In the genomic region with DNA sequence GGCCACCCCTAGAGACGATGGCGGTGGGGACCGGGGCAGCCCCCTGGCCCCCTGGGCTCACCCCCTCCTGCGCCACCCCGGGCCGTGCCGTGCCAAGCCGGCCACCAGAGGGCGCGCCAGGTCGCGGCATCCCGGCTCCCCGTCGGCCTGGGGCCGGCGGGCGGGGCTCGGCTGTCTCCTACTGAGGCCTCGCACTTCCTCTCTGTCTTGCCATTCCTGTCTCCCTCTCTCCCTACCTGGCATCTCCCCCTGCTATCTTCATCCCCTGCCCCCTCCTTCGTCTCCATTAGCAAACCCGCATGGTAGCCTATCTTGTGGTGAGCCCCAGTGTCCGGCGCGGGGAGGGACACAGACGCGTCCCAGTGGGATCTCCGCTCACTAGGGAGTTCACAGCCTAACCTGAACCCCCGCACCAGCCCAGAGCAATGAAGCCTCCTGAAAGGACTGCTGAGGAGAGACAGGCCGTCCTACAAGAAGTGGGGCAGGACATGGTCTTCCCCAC, we compare ENCODE assay signal across 8 cellular contexts. TPM values are rescaled to one million over a fixed set of nuclear protein-coding genes. Genes with fewer than 3 reads are reported as not detected.
A peak's percentile ranks its signal among the peaks of the same experiment; 100 is the strongest.
DNase-seq lines count a peak whose midpoint lies in the region; ATAC-seq and TF ChIP-seq lines count a peak whose summit lies in the region.

No MANE protein-coding gene starts in this region.

- H3K9me3 ChIP-seq in HUES6 (ENCODE audit: control insufficient read depth, insufficient read depth, low read depth, low read length) = no peaks in the 10 kb centered on the region
- no peaks in the 10 kb centered on the region for H3K9me3 ChIP-seq in gastroesophageal sphincter

- H3K27ac Mint-ChIP-seq in Calu3 (ENCODE audit: unreplicated experiment) = peak overlapping the region; percentile 38

- intact Hi-C loops in Calu3 (cut with micrococcal nuclease; ENCODE audit: unreplicated experiment) = loop anchor here (1.0 to 5.0 kb wide), 3 partner anchors 117 to 192 kb away; no protein-coding TSS in a partner anchor

- BruUV-seq in Calu3 (replicated peaks; lab: Mats Ljungman, UMichigan) = no TSS peak

- CTCF ChIA-PET in Calu3 (lab: Charles Lee) = interaction anchor here (0.6 to 1.3 kb wide), 3 partner anchors 13 to 146 kb away, joined by 3 to 8 read pairs (median 4); no protein-coding TSS in a partner anchor

- no peak for TF ChIP-seq POLR2A in gastroesophageal sphincter (IDR thresholded peaks at IDR 0.05)

- peak; percentile 92 for DNase-seq in Calu3
- DNase-seq in SHP77 treated with DMSO at 0.1 percent for 48 hours (lab: John Stamatoyannopoulos, UW) = peak; percentile 3
- peak; percentile 48 for DNase-seq in activated gamma-delta T cell treated with anti-CD3 and anti-CD28 coated beads, Interleukin-2, amount 50 U/mL, for 16 hours (ENCODE audit: low read depth)
- DNase-seq in nucleus accumbens (lab: John Stamatoyannopoulos, UW) = peak in 50 of 56 donors; percentile 8 to 84 (median 49)
- DNase-seq in superior temporal gyrus (ENCODE audit: extremely low spot score) = peak; percentile 72

- H3K27me3 Mint-ChIP-seq in Calu3 (ENCODE audit: unreplicated experiment) = no peaks in the 10 kb centered on the region

- peak overlapping the region; percentile 68 for H3K4me3 Mint-ChIP-seq in Calu3 (ENCODE audit: low read depth, unreplicated experiment)

- H3K36me3 Mint-ChIP-seq in Calu3 (ENCODE audit: insufficient read depth, unreplicated experiment) = peaks cover 3% of the 10 kb centered on the region

- no peak overlapping the region for H3K9ac ChIP-seq in HUES6 (ENCODE audit: low read length)

- ATAC-seq in GM21447 (IDR thresholded peaks at IDR 0.05; ENCODE audit: unreplicated experiment) = peak; percentile 90
- peak; percentile 91 for ATAC-seq in gastroesophageal sphincter

- TF ChIP-seq EP300 in gastroesophageal sphincter (IDR thresholded peaks at IDR 0.05) = no peak

- H3K4me1 ChIP-seq in HUES6 (ENCODE audit: control insufficient read depth, insufficient read depth, low read length) (peaks cover 31% of the 10 kb centered on the region), gastroesophageal sphincter (peaks cover 0 to 14% (median 0%) of the 10 kb centered on the region in 3 donors)

- peak overlapping the region; percentile 60 for H3K4me3 ChIP-seq in HUES6 (ENCODE audit: low read depth, low read length)
- H3K4me3 ChIP-seq in gastroesophageal sphincter = peak overlapping the region; percentile 22 to 51

- H3K27ac ChIP-seq in HUES6 (ENCODE audit: low read depth, low read length) = no peak overlapping the region
- H3K27ac ChIP-seq in gastroesophageal sphincter = peak overlapping the region in 1 of 4 donors; percentile 49

- H3K27me3 ChIP-seq in HUES6 (ENCODE audit: control insufficient read depth, insufficient read depth, low read length) = no peaks in the 10 kb centered on the region
- no peaks in the 10 kb centered on the region for H3K27me3 ChIP-seq in gastroesophageal sphincter

- WGBS in gastroesophageal sphincter (ENCODE audit: low coverage in 1 of 2), 2 donors = 10% methylated on average over 2 of the region's 30 CpGs; no CpG with 5 or more reads in 1 of the 2 donors

- H3K36me3 ChIP-seq in HUES6 (ENCODE audit: control insufficient read depth, insufficient read depth, low read length) (no peaks in the 10 kb centered on the region), gastroesophageal sphincter (no peaks in the 10 kb centered on the region)

- no peaks in the 10 kb centered on the region for H3K9me3 Mint-ChIP-seq in Calu3 (ENCODE audit: low read depth, unreplicated experiment)

- no peaks in the 10 kb centered on the region for H3K4me1 Mint-ChIP-seq in Calu3 (ENCODE audit: low read depth, unreplicated experiment)

- TF ChIP-seq CTCF in Calu3 (IDR thresholded peaks at IDR 0.05; ENCODE audit: unreplicated experiment) (peak; percentile 98), gastroesophageal sphincter (IDR thresholded peaks at IDR 0.05) (peak; percentile 90 to 98 (median 93))

RNA-seq across cellular contexts. Expression of gene FABP6, which starts 29.8 kb away (rescaled TPM):
- total RNA-seq in Calu3 (2022) (1.0 and 1.6 TPM in 2 replicates), gastroesophageal sphincter (not detected)

Comparison
In these comparisons a context has a peak if more than half of its experiments do, and no peak if none do; other contexts are left out.
1. DNase-seq: peak in every context shown above with its lines; median percentile 92 in Calu3; 72 in superior temporal gyrus; 49 in nucleus accumbens; 48 in activated gamma-delta T cell treated with anti-CD3 and anti-CD28 coated beads, Interleukin-2, amount 50 U/mL, for 16 hours; 3 in SHP77 treated with DMSO at 0.1 percent for 48 hours.